17 cellular contexts compared by ENCODE assay signal in the genomic region with DNA sequence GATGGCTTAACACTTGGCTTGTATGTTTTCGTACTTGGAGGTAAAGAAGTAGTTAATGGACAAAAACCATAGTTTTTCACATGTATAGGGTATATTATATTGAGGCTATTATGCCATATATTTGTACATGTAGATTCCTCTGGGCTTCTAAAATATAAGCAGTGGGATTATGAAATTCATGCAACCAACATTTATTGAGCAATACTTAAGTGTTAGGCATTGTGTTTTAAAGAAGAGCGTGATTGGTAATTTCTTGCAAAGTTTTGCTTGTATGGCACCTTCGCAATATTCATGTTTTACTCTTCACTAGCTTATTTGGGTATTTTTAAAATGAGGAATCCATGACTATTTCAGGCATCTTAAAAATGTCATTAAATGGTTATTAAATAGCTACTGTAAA.
"Had no signal": no experiment of that assay in that cellular context is flagged by ENCODE, and none has a peak within 500 bp of the region (broad histone marks: within the 10 kb centered on the region; RNA-seq: fewer than 3 reads in every experiment).

No MANE protein-coding gene starts in this region.

- H3K27me3 ChIP-seq: body of pancreas, colonic mucosa, gastrocnemius medialis, neural progenitor cell, right atrium auricular region, thyroid gland had no signal

- DNase-seq: activated B cell treated with CpG ODN at 0.5 μM for 24 hours; activated CD4-positive, alpha-beta memory T cell treated with anti-CD3 and anti-CD28 coated beads, Interleukin-2, amount 10 ng/mL, durations not matched to agents 7 days and 5 days; activated CD4-positive, alpha-beta T cell treated with anti-CD3 and anti-CD28 coated beads for 4 hours; activated naive CD8-positive, alpha-beta T cell treated with anti-CD3 and anti-CD28 coated beads for 36 hours; body of pancreas; central memory CD4-positive, alpha-beta T cell; colonic mucosa; erythroblast; gastrocnemius medialis; head of caudate nucleus; immature natural killer cell; left ventricle myocardium superior; stimulated activated CD4-positive, alpha-beta T cell treated with anti-CD3 and anti-CD28 coated beads, Interleukin-2, amount 100 ng/mL, for 24 hours; stimulated activated naive CD4-positive, alpha-beta T cell treated with Interleukin-2 at 50 U/mL for 16 hours; thyroid gland had no signal

- H3K4me2 ChIP-seq: neural progenitor cell had no signal

- H3K9ac ChIP-seq: neural progenitor cell had no signal

- H3K4me1 ChIP-seq: body of pancreas, colonic mucosa, gastrocnemius medialis, neural progenitor cell, right atrium auricular region had no signal

- H3K27ac ChIP-seq: body of pancreas, colonic mucosa, gastrocnemius medialis, neural progenitor cell, right atrium auricular region, thyroid gland had no signal

- H2AFZ ChIP-seq: neural progenitor cell had no signal

- H3K36me3 ChIP-seq: colonic mucosa, thyroid gland had no signal

- H3K4me3 ChIP-seq: body of pancreas, colonic mucosa, gastrocnemius medialis, neural progenitor cell, right atrium auricular region, thyroid gland had no signal

- ATAC-seq: body of pancreas, gastrocnemius medialis, left ventricle myocardium superior had no signal

- H3K9me3 ChIP-seq: body of pancreas, colonic mucosa, gastrocnemius medialis, thyroid gland had no signal
